In genomic region chr17:59848385-59848668, GRCh38 we compare ENCODE assay signal across 10 cellular contexts. TPM values are rescaled to one million over a fixed set of nuclear protein-coding genes. Genes with fewer than 3 reads are reported as not detected.
DNase-seq lines count a peak whose midpoint lies in the region; ATAC-seq and TF ChIP-seq lines count a peak whose summit lies in the region.
"Had no signal": no experiment of that assay in that cellular context is flagged by ENCODE, and none has a peak within 500 bp of the region (broad histone marks: within the 10 kb centered on the region; RNA-seq: fewer than 3 reads in every experiment).

No MANE protein-coding gene starts in this region.

- H3K4me2 ChIP-seq in OCI-LY3 (ENCODE audit: low read length) (peak overlapping the region; percentile 67), smooth muscle cell (no peak overlapping the region)

- POLR2A ChIA-PET in CD4-positive, alpha-beta T cell (lab: Charles Lee) = interaction anchor here (1.0 to 4.6 kb wide), 4 partner anchors 10 to 87 kb away, joined by 3 to 36 read pairs (median 5); partner anchors contain the start of genes RPS6KB1 and TUBD1

- no peaks in the 10 kb centered on the region for H3K9me3 Mint-ChIP-seq in CD4-positive, alpha-beta T cell
- H3K9me3 Mint-ChIP-seq in effector memory CD8-positive, alpha-beta T cell = no peaks in the 10 kb centered on the region
- H3K9me3 Mint-ChIP-seq in HFFc6 = peaks cover 6% of the 10 kb centered on the region
- H3K9me3 Mint-ChIP-seq: memory B cell had no signal

- H3K9me3 ChIP-seq in CD4-positive, alpha-beta T cell (ENCODE audit: control insufficient read depth, low read length) = no peaks in the 10 kb centered on the region
- no peaks in the 10 kb centered on the region for H3K9me3 ChIP-seq in OCI-LY3 (ENCODE audit: insufficient read depth, low read length)
- H3K9me3 ChIP-seq in smooth muscle cell (replicated peaks; ENCODE audit: low read depth) = no peaks in the 10 kb centered on the region
- no peaks in the 10 kb centered on the region; the same call in 1 of the 2 replicates for H3K9me3 ChIP-seq in BE2C

- H3K27me3 ChIP-seq in CD4-positive, alpha-beta T cell (ENCODE audit: control insufficient read depth, insufficient read depth, low read length) = no peaks in the 10 kb centered on the region
- H3K27me3 ChIP-seq in OCI-LY3 (ENCODE audit: low read depth, low read length) (no peaks in the 10 kb centered on the region), smooth muscle cell (ENCODE audit: low read depth) (no peaks in the 10 kb centered on the region), BE2C (no peaks in the 10 kb centered on the region)

- H3K27me3 Mint-ChIP-seq in CD4-positive, alpha-beta T cell = no peaks in the 10 kb centered on the region
- H3K27me3 Mint-ChIP-seq in effector memory CD8-positive, alpha-beta T cell = no peaks in the 10 kb centered on the region
- H3K27me3 Mint-ChIP-seq in HFFc6 (ENCODE audit: insufficient read depth) = peaks cover 28% of the 10 kb centered on the region
- H3K27me3 Mint-ChIP-seq: memory B cell had no signal

- H3K27ac Mint-ChIP-seq in CD4-positive, alpha-beta T cell = peak overlapping the region; percentile 78
- peak overlapping the region; percentile 75 to 85 for H3K27ac Mint-ChIP-seq in effector memory CD8-positive, alpha-beta T cell
- H3K27ac Mint-ChIP-seq in HFFc6 = no peak overlapping the region

- no peak overlapping the region for H3K4me3 Mint-ChIP-seq in CD4-positive, alpha-beta T cell
- H3K4me3 Mint-ChIP-seq in effector memory CD8-positive, alpha-beta T cell = peak overlapping the region in 1 of 2 donors; percentile 69
- H3K4me3 Mint-ChIP-seq in HFFc6 = no peak overlapping the region

- no peaks in the 10 kb centered on the region for H3K36me3 ChIP-seq in OCI-LY3 (replicated peaks; ENCODE audit: low read depth, low read length)
- H3K36me3 ChIP-seq in smooth muscle cell (ENCODE audit: low read depth) = no peaks in the 10 kb centered on the region
- no peaks in the 10 kb centered on the region for H3K36me3 ChIP-seq in BE2C

- H2AFZ ChIP-seq in OCI-LY3 (ENCODE audit: low read depth, low read length) (no peak overlapping the region), smooth muscle cell (ENCODE audit: low read depth) (no peak overlapping the region)

- H3K4me1 ChIP-seq in OCI-LY3 (ENCODE audit: low read length) (peaks cover 83% of the 10 kb centered on the region), smooth muscle cell (ENCODE audit: low read depth) (no peaks in the 10 kb centered on the region), BE2C (no peaks in the 10 kb centered on the region)

- H3K79me2 ChIP-seq in OCI-LY3 (ENCODE audit: low read length) (no peaks in the 10 kb centered on the region), smooth muscle cell (ENCODE audit: low read depth) (no peaks in the 10 kb centered on the region)

- H3K4me3 ChIP-seq in OCI-LY3 (ENCODE audit: low read length) = 0 out of 2 replicates have a peak overlapping the region, but pooled peaks have one; percentile 9
- H3K4me3 ChIP-seq in smooth muscle cell = no peak overlapping the region
- H3K4me3 ChIP-seq in BE2C (ENCODE audit: low read depth, low read length) = no peak overlapping the region

- H3K36me3 Mint-ChIP-seq in CD4-positive, alpha-beta T cell (ENCODE audit: low read depth) = no peaks in the 10 kb centered on the region
- H3K36me3 Mint-ChIP-seq in effector memory CD8-positive, alpha-beta T cell (ENCODE audit: insufficient read depth) = peaks cover 15% of the 10 kb centered on the region
- H3K36me3 Mint-ChIP-seq in HFFc6 (ENCODE audit: low read depth) = peaks cover 4% of the 10 kb centered on the region; the same call in 1 of the 2 replicates

- H3K27ac ChIP-seq in CD4-positive, alpha-beta T cell (ENCODE audit: low read depth, low read length) = no peak overlapping the region
- peak overlapping the region; percentile 99 for H3K27ac ChIP-seq in OCI-LY3 (ENCODE audit: low read length)
- H3K27ac ChIP-seq in smooth muscle cell (ENCODE audit: low read depth) = peak overlapping the region; percentile 21

- H3K9ac ChIP-seq in OCI-LY3 (ENCODE audit: low read length) = no peak overlapping the region
- H3K9ac ChIP-seq in smooth muscle cell (ENCODE audit: low read depth) = no peak overlapping the region

- H4K20me1 ChIP-seq in OCI-LY3 (ENCODE audit: insufficient read depth, low read length) = no peaks in the 10 kb centered on the region
- H4K20me1 ChIP-seq in smooth muscle cell (ENCODE audit: low read depth) = peaks cover 11% of the 10 kb centered on the region

- ATAC-seq in CD4-positive, alpha-beta T cell (ENCODE audit: poor library complexity) = no peak
- no peak for ATAC-seq in effector memory CD8-positive, alpha-beta T cell (replicated peaks)

- CTCF ChIA-PET in CD4-positive, alpha-beta T cell (lab: Charles Lee) = interaction anchor here (0.6 to 1.7 kb wide), 4 partner anchors 11 to 470 kb away, joined by 3 to 13 read pairs (median 4); no protein-coding TSS in a partner anchor

- peaks cover 61% of the 10 kb centered on the region for H3K4me1 Mint-ChIP-seq in CD4-positive, alpha-beta T cell (ENCODE audit: low read depth)
- H3K4me1 Mint-ChIP-seq in effector memory CD8-positive, alpha-beta T cell (ENCODE audit: low read depth in 2 of 2) = peaks cover 22 to 24% of the 10 kb centered on the region in 2 donors
- H3K4me1 Mint-ChIP-seq in HFFc6 (ENCODE audit: low read depth) = peaks cover 60% of the 10 kb centered on the region

- no peak for TF ChIP-seq CTCF in CD4-positive, alpha-beta T cell (IDR thresholded peaks at IDR 0.05)
- no peak for TF ChIP-seq CTCF in OCI-LY3 (IDR thresholded peaks at IDR 0.05; ENCODE audit: low read depth, low read length)
- no peak for TF ChIP-seq CTCF in smooth muscle cell (IDR thresholded peaks at IDR 0.05; ENCODE audit: borderline replicate concordance, insufficient read depth, poor library complexity, severe bottlenecking)
- TF ChIP-seq CTCF in HFFc6 (IDR thresholded peaks at IDR 0.05) = no peak
- no peak for TF ChIP-seq CTCF in BE2C (IDR thresholded peaks at IDR 0.05; ENCODE audit: low read depth, low read length)

- intact Hi-C loops in CD4-positive, alpha-beta T cell (cut with DNase I, micrococcal nuclease) = no loop called here

- 97% methylated on average over 6 of the region's 6 CpGs for WGBS in smooth muscle cell (ENCODE audit: low lambda C conversion rate)

- DNase-seq in CD4-positive, alpha-beta T cell = no peak
- DNase-seq in effector memory CD8-positive, alpha-beta T cell = no peak
- DNase-seq in smooth muscle cell (lab: John Stamatoyannopoulos, UW; ENCODE audit: unreplicated experiment) = no peak
- DNase-seq in hippocampal formation (lab: John Stamatoyannopoulos, UW) = no peak
- no peak for DNase-seq in amygdala (lab: John Stamatoyannopoulos, UW)
- no peak for DNase-seq in HFFc6
- no peak for DNase-seq in BE2C
- DNase-seq: NCI-H1694 treated with DMSO at 0.1 percent for 48 hours had no signal

- peaks cover 38% of the 10 kb centered on the region for H3F3A ChIP-seq in smooth muscle cell (ENCODE audit: low read depth)

RNA-seq across cellular contexts. Expression of gene TUBD1, which starts 44.4 kb away (rescaled TPM):
- 1 to 10 TPM; 7.3 to 9.4 TPM for total RNA-seq in CD4-positive, alpha-beta T cell
- total RNA-seq in smooth muscle cell = 11.0 and 21.8 TPM in 2 replicates
- polyA plus RNA-seq in smooth muscle cell = 10.2 and 10.3 TPM in 2 replicates
- total RNA-seq in HFFc6 (2021; fragmentation: NEBNext Ultra II Directional; extraction: Animal tissue kit (Norgen Biotek cat#: 25700)) = 1 to 10 TPM; 2.9 to 4.0 (median 3.3) TPM
- polyA plus RNA-seq in BE2C (2012; ENCODE audit: insufficient read depth, insufficient read length, low read depth) = 6.3 TPM

RNA-seq across cellular contexts. Expression of gene RPS6KB1, which starts 44.6 kb away (rescaled TPM):
- total RNA-seq in CD4-positive, alpha-beta T cell = 100 to 1,000 TPM; 129 to 135 TPM
- 20.1 and 20.8 TPM in 2 replicates for total RNA-seq in smooth muscle cell
- 19.0 and 22.3 TPM in 2 replicates for polyA plus RNA-seq in smooth muscle cell
- total RNA-seq in HFFc6 (2021; fragmentation: NEBNext Ultra II Directional; extraction: Animal tissue kit (Norgen Biotek cat#: 25700)) = 10 to 100 TPM; 25.5 to 30.2 (median 27.9) TPM
- polyA plus RNA-seq in BE2C (2012; ENCODE audit: insufficient read depth, insufficient read length, low read depth) = 30.9 TPM
